ENCODE assay signal across 8 cellular contexts in the genomic region with DNA sequence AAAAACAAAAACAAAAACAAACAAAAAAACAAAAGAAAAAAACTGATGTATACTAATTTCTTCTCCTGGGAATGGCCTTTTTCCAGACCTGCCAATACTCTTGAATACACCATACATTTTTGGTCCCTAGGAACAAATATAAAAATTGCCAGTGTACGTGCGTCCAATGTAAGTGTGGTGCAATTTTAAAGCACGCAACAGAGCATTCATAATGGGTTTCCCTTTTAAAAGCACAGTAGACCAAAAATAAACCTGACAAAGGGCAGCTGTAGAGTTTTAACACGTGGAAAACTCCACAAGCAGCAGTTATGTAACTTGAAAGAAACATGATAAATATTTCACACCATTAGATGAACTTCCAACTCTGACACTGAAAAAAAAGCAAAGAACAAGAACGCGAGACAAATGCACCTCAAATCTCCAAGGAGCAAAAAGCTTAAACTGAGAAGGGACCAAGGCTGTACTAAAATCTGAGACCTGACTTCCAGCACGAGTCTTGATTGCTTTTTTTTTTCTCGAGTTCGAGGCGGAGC. TPM values are rescaled to one million over a fixed set of nuclear protein-coding genes. Genes with fewer than 3 reads are reported as not detected.
A peak's percentile ranks its signal among the peaks of the same experiment; 100 is the strongest.
DNase-seq lines count a peak whose midpoint lies in the region; ATAC-seq and TF ChIP-seq lines count a peak whose summit lies in the region.

No MANE protein-coding gene starts in this region.

- H3K27me3 Mint-ChIP-seq in activated T-cell treated with anti-CD3 and anti-CD28 coated beads, Interleukin-2, amount 50 U/mL, for 4 hours (ENCODE audit: low read depth), result peaks cover 29% of the 10 kb centered on the region

- no peak for DNase-seq in activated T-cell treated with anti-CD3 and anti-CD28 coated beads, Interleukin-2, amount 50 U/mL, for 4 hours
- no peak for DNase-seq in activated T-cell treated with anti-CD3 and anti-CD28 coated beads for 4 hours
- no peak for DNase-seq in colonic mucosa
- DNase-seq in EL, result no peak
- DNase-seq in T-helper 9 cell, result no peak

- H2AFZ ChIP-seq in KMS-11 (ENCODE audit: low read depth), result peak overlapping the region; percentile 95

- H3K9me3 Mint-ChIP-seq in activated T-cell treated with anti-CD3 and anti-CD28 coated beads, Interleukin-2, amount 50 U/mL, for 4 hours, result no peaks in the 10 kb centered on the region

- H3K27me3 ChIP-seq in KMS-11 (ENCODE audit: insufficient read depth, low read depth) (no peaks in the 10 kb centered on the region), colonic mucosa (peaks cover 17% of the 10 kb centered on the region), mucosa of rectum (ENCODE audit: control insufficient read depth in 2 of 2, insufficient read depth in 2 of 2, low read length in 2 of 2) (peaks cover 6 to 11% of the 10 kb centered on the region in 2 donors)

- H3K36me3 ChIP-seq in KMS-11 (ENCODE audit: insufficient read depth) (no peaks in the 10 kb centered on the region), colonic mucosa (no peaks in the 10 kb centered on the region), mucosa of rectum (ENCODE audit: control insufficient read depth in 2 of 2, insufficient read depth in 2 of 2, low read length in 2 of 2) (no peaks in the 10 kb centered on the region)

- H3K4me3 Mint-ChIP-seq in activated T-cell treated with anti-CD3 and anti-CD28 coated beads, Interleukin-2, amount 50 U/mL, for 4 hours, result peak overlapping the region; percentile 74

- no peaks in the 10 kb centered on the region for H3K36me3 Mint-ChIP-seq in activated T-cell treated with anti-CD3 and anti-CD28 coated beads, Interleukin-2, amount 50 U/mL, for 4 hours (ENCODE audit: insufficient read depth)

- H3K4me2 ChIP-seq in KMS-11, result peak overlapping the region; percentile 81

- H3K4me3 ChIP-seq in KMS-11 (IDR thresholded peaks at IDR 0.05; ENCODE audit: insufficient read depth, low read depth, low read length) (no peak overlapping the region), colonic mucosa (peak overlapping the region; percentile 52), mucosa of rectum (ENCODE audit: low read length in 2 of 2) (peak overlapping the region; percentile 62 to 67)

- no peaks in the 10 kb centered on the region for H3K9me3 ChIP-seq in colonic mucosa
- no peaks in the 10 kb centered on the region for H3K9me3 ChIP-seq in mucosa of rectum (ENCODE audit: control insufficient read depth in 2 of 2, low read length in 2 of 2)

- no peak for TF ChIP-seq CTCF in KMS-11 (conservative IDR thresholded peaks at IDR 0.05; ENCODE audit: low read depth, low read length)
- TF ChIP-seq CTCF in colonic mucosa (IDR thresholded peaks at IDR 0.05), result no peak

- intact Hi-C loops in colonic mucosa (cut with DNase I), result no loop called here

- no peaks in the 10 kb centered on the region for H3K79me2 ChIP-seq in KMS-11 (ENCODE audit: insufficient read depth, low read depth)

- H4K20me1 ChIP-seq in KMS-11 (ENCODE audit: insufficient read depth), result no peaks in the 10 kb centered on the region

- H3K27ac ChIP-seq in KMS-11 (no peak overlapping the region), colonic mucosa (peak overlapping the region; percentile 37), mucosa of rectum (ENCODE audit: low read depth in 2 of 2, low read length in 2 of 2) (no peak overlapping the region)

- peaks cover 22% of the 10 kb centered on the region for H3K4me1 Mint-ChIP-seq in activated T-cell treated with anti-CD3 and anti-CD28 coated beads, Interleukin-2, amount 50 U/mL, for 4 hours (ENCODE audit: low read depth)

- H3K4me1 ChIP-seq in KMS-11 (ENCODE audit: low read depth, poor library complexity, severe bottlenecking), result peaks cover 7% of the 10 kb centered on the region
- no peaks in the 10 kb centered on the region for H3K4me1 ChIP-seq in colonic mucosa
- H3K4me1 ChIP-seq in mucosa of rectum (ENCODE audit: control insufficient read depth in 2 of 2, insufficient read depth in 2 of 2, low read length in 2 of 2), result peaks cover 0 to 2% of the 10 kb centered on the region in 2 donors

- peak overlapping the region; percentile 60; the same call in 1 of the 2 replicates for H3K9ac ChIP-seq in KMS-11
- H3K9ac ChIP-seq in colonic mucosa (ENCODE audit: low read depth in 2 of 2, low read length in 2 of 2), result no peak overlapping the region
- H3K9ac ChIP-seq in mucosa of rectum (ENCODE audit: low read depth in 1 of 2, low read length in 2 of 2), result peak overlapping the region in 1 of 2 donors; percentile 36

- ATAC-seq in activated T-cell treated with anti-CD3 and anti-CD28 coated beads, Interleukin-2, amount 50 U/mL, for 4 hours, result no peak
- ATAC-seq in GM18861 (IDR thresholded peaks at IDR 0.05; ENCODE audit: unreplicated experiment), result no peak

RNA-seq across cellular contexts. Expression of a gene that starts 0.4 kb away (rescaled TPM):
- total RNA-seq in activated T-cell treated with anti-CD3 and anti-CD28 coated beads, Interleukin-2, amount 50 U/mL, for 4 hours, result under 1 TPM; 0.13 to 0.46 (median 0.29) TPM
- 1 to 10 TPM; 3.7 to 9.5 TPM for total RNA-seq in colonic mucosa

RNA-seq across cellular contexts. Expression of a gene that starts 31.4 kb away (rescaled TPM):
- 10 to 100 TPM; 75.2 to 80.0 (median 75.6) TPM for total RNA-seq in activated T-cell treated with anti-CD3 and anti-CD28 coated beads, Interleukin-2, amount 50 U/mL, for 4 hours
- 10 to 100 TPM; 44.0 to 50.2 TPM for total RNA-seq in colonic mucosa
